1 cellular context compared by ENCODE assay signal in the genomic region with DNA sequence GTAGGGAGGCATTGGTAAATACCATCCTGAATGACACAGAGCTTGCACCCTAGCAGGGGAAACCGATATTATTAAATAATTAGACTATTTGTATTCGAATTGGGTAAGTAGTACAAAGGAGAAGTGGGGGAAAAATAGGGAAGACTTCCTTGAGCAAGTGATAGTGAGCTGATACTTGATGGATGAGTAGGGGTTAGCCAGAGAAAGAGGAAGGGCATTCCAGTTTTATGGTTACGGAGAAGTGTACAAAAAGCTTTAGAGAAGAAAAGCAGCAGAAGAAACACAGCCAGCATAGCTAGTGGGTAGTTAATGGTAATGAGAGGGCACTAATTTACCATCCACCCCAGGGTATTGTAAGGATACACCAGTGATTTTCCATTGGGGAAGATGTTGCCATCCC.
TF ChIP-seq lines count a peak whose summit lies in the region.

No MANE protein-coding gene starts in this region.

TF ChIP-seq in GM23338, 12 proteins besides CTCF, POLR2A, EP300 and RAD21 (continued from another document):
- TF ChIP-seq, protein P1, sequence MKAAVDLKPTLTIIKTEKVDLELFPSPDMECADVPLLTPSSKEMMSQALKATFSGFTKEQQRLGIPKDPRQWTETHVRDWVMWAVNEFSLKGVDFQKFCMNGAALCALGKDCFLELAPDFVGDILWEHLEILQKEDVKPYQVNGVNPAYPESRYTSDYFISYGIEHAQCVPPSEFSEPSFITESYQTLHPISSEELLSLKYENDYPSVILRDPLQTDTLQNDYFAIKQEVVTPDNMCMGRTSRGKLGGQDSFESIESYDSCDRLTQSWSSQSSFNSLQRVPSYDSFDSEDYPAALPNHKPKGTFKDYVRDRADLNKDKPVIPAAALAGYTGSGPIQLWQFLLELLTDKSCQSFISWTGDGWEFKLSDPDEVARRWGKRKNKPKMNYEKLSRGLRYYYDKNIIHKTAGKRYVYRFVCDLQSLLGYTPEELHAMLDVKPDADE (IDR thresholded peaks at IDR 0.05): no peak
- TF ChIP-seq EZH2 (IDR thresholded peaks at IDR 0.05; ENCODE audit: low read depth, unreplicated experiment) (no peak), POLR2AphosphoS5 (IDR thresholded peaks at IDR 0.05; ENCODE audit: low read depth) (no peak), EZH2phosphoT487 (IDR thresholded peaks at IDR 0.05; ENCODE audit: unreplicated experiment) (no peak), STAT1 (IDR thresholded peaks at IDR 0.05; ENCODE audit: unreplicated experiment) (no peak)
- TF ChIP-seq, protein P2, sequence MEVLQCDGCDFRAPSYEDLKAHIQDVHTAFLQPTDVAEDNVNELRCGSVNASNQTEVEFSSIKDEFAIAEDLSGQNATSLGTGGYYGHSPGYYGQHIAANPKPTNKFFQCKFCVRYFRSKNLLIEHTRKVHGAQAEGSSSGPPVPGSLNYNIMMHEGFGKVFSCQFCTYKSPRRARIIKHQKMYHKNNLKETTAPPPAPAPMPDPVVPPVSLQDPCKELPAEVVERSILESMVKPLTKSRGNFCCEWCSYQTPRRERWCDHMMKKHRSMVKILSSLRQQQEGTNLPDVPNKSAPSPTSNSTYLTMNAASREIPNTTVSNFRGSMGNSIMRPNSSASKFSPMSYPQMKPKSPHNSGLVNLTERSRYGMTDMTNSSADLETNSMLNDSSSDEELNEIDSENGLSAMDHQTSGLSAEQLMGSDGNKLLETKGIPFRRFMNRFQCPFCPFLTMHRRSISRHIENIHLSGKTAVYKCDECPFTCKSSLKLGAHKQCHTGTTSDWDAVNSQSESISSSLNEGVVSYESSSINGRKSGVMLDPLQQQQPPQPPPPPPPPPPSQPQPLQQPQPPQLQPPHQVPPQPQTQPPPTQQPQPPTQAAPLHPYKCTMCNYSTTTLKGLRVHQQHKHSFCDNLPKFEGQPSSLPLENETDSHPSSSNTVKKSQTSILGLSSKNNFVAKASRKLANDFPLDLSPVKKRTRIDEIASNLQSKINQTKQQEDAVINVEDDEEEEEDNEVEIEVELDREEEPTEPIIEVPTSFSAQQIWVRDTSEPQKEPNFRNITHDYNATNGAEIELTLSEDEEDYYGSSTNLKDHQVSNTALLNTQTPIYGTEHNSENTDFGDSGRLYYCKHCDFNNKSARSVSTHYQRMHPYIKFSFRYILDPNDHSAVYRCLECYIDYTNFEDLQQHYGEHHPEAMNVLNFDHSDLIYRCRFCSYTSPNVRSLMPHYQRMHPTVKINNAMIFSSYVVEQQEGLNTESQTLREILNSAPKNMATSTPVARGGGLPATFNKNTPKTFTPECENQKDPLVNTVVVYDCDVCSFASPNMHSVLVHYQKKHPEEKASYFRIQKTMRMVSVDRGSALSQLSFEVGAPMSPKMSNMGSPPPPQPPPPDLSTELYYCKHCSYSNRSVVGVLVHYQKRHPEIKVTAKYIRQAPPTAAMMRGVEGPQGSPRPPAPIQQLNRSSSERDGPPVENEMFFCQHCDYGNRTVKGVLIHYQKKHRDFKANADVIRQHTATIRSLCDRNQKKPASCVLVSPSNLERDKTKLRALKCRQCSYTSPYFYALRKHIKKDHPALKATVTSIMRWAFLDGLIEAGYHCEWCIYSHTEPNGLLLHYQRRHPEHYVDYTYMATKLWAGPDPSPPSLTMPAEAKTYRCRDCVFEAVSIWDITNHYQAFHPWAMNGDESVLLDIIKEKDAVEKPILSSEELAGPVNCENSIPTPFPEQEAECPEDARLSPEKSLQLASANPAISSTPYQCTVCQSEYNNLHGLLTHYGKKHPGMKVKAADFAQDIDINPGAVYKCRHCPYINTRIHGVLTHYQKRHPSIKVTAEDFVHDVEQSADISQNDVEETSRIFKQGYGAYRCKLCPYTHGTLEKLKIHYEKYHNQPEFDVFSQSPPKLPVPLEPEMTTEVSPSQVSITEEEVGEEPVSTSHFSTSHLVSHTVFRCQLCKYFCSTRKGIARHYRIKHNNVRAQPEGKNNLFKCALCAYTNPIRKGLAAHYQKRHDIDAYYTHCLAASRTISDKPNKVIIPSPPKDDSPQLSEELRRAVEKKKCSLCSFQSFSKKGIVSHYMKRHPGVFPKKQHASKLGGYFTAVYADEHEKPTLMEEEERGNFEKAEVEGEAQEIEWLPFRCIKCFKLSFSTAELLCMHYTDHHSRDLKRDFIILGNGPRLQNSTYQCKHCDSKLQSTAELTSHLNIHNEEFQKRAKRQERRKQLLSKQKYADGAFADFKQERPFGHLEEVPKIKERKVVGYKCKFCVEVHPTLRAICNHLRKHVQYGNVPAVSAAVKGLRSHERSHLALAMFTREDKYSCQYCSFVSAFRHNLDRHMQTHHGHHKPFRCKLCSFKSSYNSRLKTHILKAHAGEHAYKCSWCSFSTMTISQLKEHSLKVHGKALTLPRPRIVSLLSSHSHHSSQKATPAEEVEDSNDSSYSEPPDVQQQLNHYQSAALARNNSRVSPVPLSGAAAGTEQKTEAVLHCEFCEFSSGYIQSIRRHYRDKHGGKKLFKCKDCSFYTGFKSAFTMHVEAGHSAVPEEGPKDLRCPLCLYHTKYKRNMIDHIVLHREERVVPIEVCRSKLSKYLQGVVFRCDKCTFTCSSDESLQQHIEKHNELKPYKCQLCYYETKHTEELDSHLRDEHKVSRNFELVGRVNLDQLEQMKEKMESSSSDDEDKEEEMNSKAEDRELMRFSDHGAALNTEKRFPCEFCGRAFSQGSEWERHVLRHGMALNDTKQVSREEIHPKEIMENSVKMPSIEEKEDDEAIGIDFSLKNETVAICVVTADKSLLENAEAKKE (CRISPR knock-in tag; IDR thresholded peaks at IDR 0.05): no peak
